ENCODE assay signal across 27 cellular contexts in the genomic region with DNA sequence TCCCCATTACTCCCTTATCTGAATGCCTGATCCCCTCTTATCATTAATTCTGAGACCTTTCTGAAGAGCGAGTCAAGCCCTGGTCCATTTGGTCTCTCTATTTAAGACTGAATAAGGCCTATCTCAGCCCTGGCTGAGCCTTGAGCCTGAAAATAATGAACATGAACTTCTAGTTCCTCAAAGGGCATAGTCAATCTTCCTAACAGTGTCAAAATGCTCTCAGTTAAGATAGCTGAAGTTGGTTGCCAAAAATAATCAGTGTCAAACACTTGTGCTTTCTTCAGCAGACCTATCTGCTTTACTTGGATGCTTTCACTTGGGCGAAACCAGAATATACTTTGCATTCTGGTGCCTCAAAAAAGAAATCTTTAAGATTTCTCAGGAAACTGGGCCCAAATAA.
"Had no signal": no experiment of that assay in that cellular context is flagged by ENCODE, and none has a peak within 500 bp of the region (broad histone marks: within the 10 kb centered on the region; RNA-seq: fewer than 3 reads in every experiment).

No MANE protein-coding gene starts in this region.

- H3K9me3 Mint-ChIP-seq: activated CD4-positive, alpha-beta memory T cell treated with anti-CD3 and anti-CD28 coated beads, Interleukin-2, amount 10 ng/mL, durations not matched to agents 7 days and 5 days; activated CD4-positive, alpha-beta T cell treated with anti-CD3 and anti-CD28 coated beads, Interleukin-2, amount 10 ng/mL, durations not matched to agents 7 days and 5 days; activated naive CD4-positive, alpha-beta T cell treated with anti-CD3 and anti-CD28 coated beads for 36 hours; activated naive CD8-positive, alpha-beta T cell treated with anti-CD3 and anti-CD28 coated beads for 36 hours; nephron; stimulated activated naive B cell treated with anti-CD40 and anti-IgM and Interleukin-4, amounts not matched to agents 10 μg/mL and 1 μg/mL and 100 μg/mL, for 72 hours had no signal

- H3K27me3 Mint-ChIP-seq: activated CD4-positive, alpha-beta memory T cell treated with anti-CD3 and anti-CD28 coated beads, Interleukin-2, amount 10 ng/mL, durations not matched to agents 7 days and 5 days; activated CD4-positive, alpha-beta T cell treated with anti-CD3 and anti-CD28 coated beads, Interleukin-2, amount 10 ng/mL, durations not matched to agents 7 days and 5 days; activated naive CD8-positive, alpha-beta T cell treated with anti-CD3 and anti-CD28 coated beads for 36 hours; progenitor cell of endocrine pancreas; stimulated activated naive B cell treated with anti-CD40 and anti-IgM and Interleukin-4, amounts not matched to agents 10 μg/mL and 1 μg/mL and 100 μg/mL, for 72 hours; T-helper 17 cell had no signal

- H3K4me1 Mint-ChIP-seq: activated CD4-positive, alpha-beta memory T cell treated with anti-CD3 and anti-CD28 coated beads, Interleukin-2, amount 10 ng/mL, durations not matched to agents 7 days and 5 days; activated CD4-positive, alpha-beta T cell treated with anti-CD3 and anti-CD28 coated beads, Interleukin-2, amount 10 ng/mL, durations not matched to agents 7 days and 5 days; activated naive CD8-positive, alpha-beta T cell treated with anti-CD3 and anti-CD28 coated beads for 36 hours; nephron had no signal

- H3K4me3 Mint-ChIP-seq: activated CD4-positive, alpha-beta memory T cell treated with anti-CD3 and anti-CD28 coated beads, Interleukin-2, amount 10 ng/mL, durations not matched to agents 7 days and 5 days; activated CD4-positive, alpha-beta T cell treated with anti-CD3 and anti-CD28 coated beads, Interleukin-2, amount 10 ng/mL, durations not matched to agents 7 days and 5 days; activated naive CD4-positive, alpha-beta T cell treated with anti-CD3 and anti-CD28 coated beads for 36 hours; activated naive CD8-positive, alpha-beta T cell treated with anti-CD3 and anti-CD28 coated beads for 36 hours; nephron; stimulated activated naive B cell treated with anti-CD40 and anti-IgM and Interleukin-4, amounts not matched to agents 10 μg/mL and 1 μg/mL and 100 μg/mL, for 72 hours; T-helper 17 cell had no signal

- DNase-seq: activated CD4-positive, alpha-beta memory T cell treated with anti-CD3 and anti-CD28 coated beads, Interleukin-2, amount 10 ng/mL, durations not matched to agents 7 days and 5 days; activated CD4-positive, alpha-beta T cell treated with anti-CD3 and anti-CD28 coated beads, Interleukin-2, amount 10 ng/mL, durations not matched to agents 7 days and 5 days; activated CD4-positive, CD25-positive, alpha-beta regulatory T cell treated with anti-CD3 and anti-CD28 coated beads, Interleukin-2, amount 50 U/mL, for 72 hours; activated CD8-positive, alpha-beta memory T cell treated with anti-CD3 and anti-CD28 coated beads, Interleukin-2, amount 50 U/mL, for 48 hours; activated effector memory CD4-positive, alpha-beta T cell treated with anti-CD3 and anti-CD28 coated beads, Interleukin-2, amount 50 U/mL, for 16 hours; activated naive CD4-positive, alpha-beta T cell treated with anti-CD3 and anti-CD28 coated beads for 36 hours; activated naive CD8-positive, alpha-beta T cell treated with anti-CD3 and anti-CD28 coated beads for 36 hours; amniotic stem cell; brain microvascular endothelial cell; central memory CD4-positive, alpha-beta T cell; dermis blood vessel endothelial cell; effector CD4-positive, alpha-beta T cell; foreskin keratinocyte; mammary epithelial cell; ovary; stimulated activated CD4-positive, alpha-beta T cell treated with anti-CD3 and anti-CD28 coated beads, Interleukin-1b, Interleukin-23, amount 100 ng/mL, for 48 hours; stimulated activated CD4-positive, alpha-beta T cell treated with anti-CD3 and anti-CD28 coated beads, Interleukin-4, amount 100 ng/mL, for 4 hours; stimulated activated CD8-positive, alpha-beta memory T cell treated with anti-CD3 and anti-CD28 coated beads, Interleukin-4, amount 100 ng/mL, for 48 hours; stimulated activated naive B cell treated with anti-CD40 and anti-IgM and Interleukin-4, amounts not matched to agents 10 μg/mL and 1 μg/mL and 100 μg/mL, for 72 hours; T-helper 17 cell; T1000; tibial artery; upper lobe of right lung; WERI-Rb-1 had no signal

- ATAC-seq: foreskin keratinocyte; SK-N-SH treated with all-trans-retinoic acid at 6 μM for 48 hours; stimulated activated naive B cell treated with anti-CD40 and anti-IgM and Interleukin-4, amounts not matched to agents 10 μg/mL and 1 μg/mL and 100 μg/mL, for 72 hours; T-helper 17 cell had no signal

- H3K27ac Mint-ChIP-seq: activated CD4-positive, alpha-beta memory T cell treated with anti-CD3 and anti-CD28 coated beads, Interleukin-2, amount 10 ng/mL, durations not matched to agents 7 days and 5 days; activated CD4-positive, alpha-beta T cell treated with anti-CD3 and anti-CD28 coated beads, Interleukin-2, amount 10 ng/mL, durations not matched to agents 7 days and 5 days; activated naive CD4-positive, alpha-beta T cell treated with anti-CD3 and anti-CD28 coated beads for 36 hours; activated naive CD8-positive, alpha-beta T cell treated with anti-CD3 and anti-CD28 coated beads for 36 hours; nephron; progenitor cell of endocrine pancreas; stimulated activated naive B cell treated with anti-CD40 and anti-IgM and Interleukin-4, amounts not matched to agents 10 μg/mL and 1 μg/mL and 100 μg/mL, for 72 hours; T-helper 17 cell had no signal
